ENCODE assay signal across 22 cellular contexts in the genomic region with DNA sequence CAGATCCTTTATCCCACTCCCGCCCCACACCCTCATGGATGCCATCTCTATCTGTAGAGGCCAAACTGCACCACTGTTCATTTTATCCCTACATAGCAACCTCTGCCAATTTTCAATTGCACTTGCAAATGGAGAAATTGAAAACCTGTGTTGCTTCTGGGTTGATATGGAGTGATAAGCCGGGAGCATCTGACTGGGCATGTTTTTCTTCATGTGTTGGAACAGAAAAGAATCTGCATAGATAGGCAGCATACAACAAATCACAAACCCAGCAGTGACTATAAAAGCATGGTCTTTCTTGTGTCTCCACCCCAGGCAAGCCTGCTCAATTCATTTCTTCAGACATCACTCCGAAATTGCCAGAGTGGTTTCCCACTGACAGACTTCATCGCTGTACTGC.
"Had no signal": no experiment of that assay in that cellular context is flagged by ENCODE, and none has a peak within 500 bp of the region (broad histone marks: within the 10 kb centered on the region; RNA-seq: fewer than 3 reads in every experiment).

No MANE protein-coding gene starts in this region.

- DNase-seq: colonic mucosa; cortex of kidney; effector CD8-positive, alpha-beta T cell; effector memory CD8-positive, alpha-beta T cell; endodermal cell; erythroblast; esophagus squamous epithelium; foreskin fibroblast; foreskin melanocyte; gastrocnemius medialis; glutamatergic neuron; head of caudate nucleus; heart right ventricle; hippocampal formation; left cardiac atrium; left lung; left ventricle myocardium superior; lower lobe of right lung; mesendoderm; mucosa of descending colon; naive B cell; naive thymus-derived CD8-positive, alpha-beta T cell had no signal

- ATAC-seq: effector memory CD8-positive, alpha-beta T cell; gastrocnemius medialis; heart right ventricle; left cardiac atrium; left lung; left ventricle myocardium superior; lower lobe of right lung; mucosa of descending colon; naive thymus-derived CD8-positive, alpha-beta T cell had no signal
